In the genomic region with DNA sequence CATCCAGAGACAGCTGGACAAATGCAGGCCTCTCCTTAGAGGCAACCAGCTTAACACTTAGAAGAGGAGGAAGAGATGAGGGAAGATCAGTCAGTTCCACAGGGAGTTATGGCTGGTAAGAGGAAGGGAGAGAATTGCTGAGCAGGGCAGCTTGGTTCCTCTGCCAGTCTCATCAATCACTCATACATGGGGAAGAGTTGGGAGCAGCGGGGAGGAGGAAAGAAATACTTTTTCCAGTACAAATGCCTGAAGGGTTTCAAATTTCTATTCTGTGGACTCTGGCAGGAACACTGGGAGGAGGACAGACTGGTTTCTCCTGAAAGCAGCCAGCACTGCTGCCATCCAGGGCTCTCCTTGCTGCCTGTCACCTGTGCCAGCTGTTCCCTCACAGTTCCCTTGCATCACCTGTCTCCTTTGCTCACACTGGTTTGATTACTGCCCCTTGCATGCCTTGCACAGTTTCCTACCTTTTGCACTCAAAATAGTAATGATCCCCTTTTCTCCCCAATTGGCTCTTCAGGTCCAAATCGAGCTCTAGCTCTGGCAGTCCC, we compare ENCODE assay signal across 11 cellular contexts. TPM values are rescaled to one million over a fixed set of nuclear protein-coding genes. Genes with fewer than 3 reads are reported as not detected.
A peak's percentile ranks its signal among the peaks of the same experiment; 100 is the strongest.
DNase-seq lines count a peak whose midpoint lies in the region; ATAC-seq, FAIRE-seq and TF ChIP-seq lines count a peak whose summit lies in the region.
"Had no signal": no experiment of that assay in that cellular context is flagged by ENCODE, and none has a peak within 500 bp of the region (broad histone marks: within the 10 kb centered on the region; RNA-seq: fewer than 3 reads in every experiment).

No MANE protein-coding gene starts in this region.

- no peak for TF ChIP-seq EP300 in HepG2 (IDR thresholded peaks at IDR 0.05; ENCODE audit: low read depth in 2 of 2, low read length in 2 of 2)
- TF ChIP-seq EP300 in HepG2 (CRISPR knock-in tag; IDR thresholded peaks at IDR 0.05; ENCODE audit: borderline replicate concordance), result no peak

- peaks cover 40% of the 10 kb centered on the region for H3K4me1 Mint-ChIP-seq in osteocyte (ENCODE audit: unreplicated experiment)
- H3K4me1 Mint-ChIP-seq: activated CD4-positive, alpha-beta memory T cell treated with anti-CD3 and anti-CD28 coated beads, Interleukin-2, amount 10 ng/mL, durations not matched to agents 7 days and 5 days; activated naive CD8-positive, alpha-beta T cell treated with anti-CD3 and anti-CD28 coated beads, Interleukin-2, amount 10 ng/mL, durations not matched to agents 7 days and 5 days had no signal

- in situ Hi-C loops in mammary epithelial cell (cut with MboI; ENCODE audit: low sequenced_read_pairs in 2 of 2), result no loop called here
- in situ Hi-C loops in HepG2 (cut with HindIII; ENCODE audit: extremely low pct_ligation_motif_present, low pct_unique_long_range_greater_than_20kb), result no loop called here

- H3K27ac Mint-ChIP-seq in osteocyte (ENCODE audit: unreplicated experiment), result peak overlapping the region; percentile 84
- H3K27ac Mint-ChIP-seq: activated CD4-positive, alpha-beta memory T cell treated with anti-CD3 and anti-CD28 coated beads, Interleukin-2, amount 10 ng/mL, durations not matched to agents 7 days and 5 days; activated naive CD8-positive, alpha-beta T cell treated with anti-CD3 and anti-CD28 coated beads, Interleukin-2, amount 10 ng/mL, durations not matched to agents 7 days and 5 days had no signal

- no peak overlapping the region for H3K4me3 ChIP-seq in mammary epithelial cell (replicated peaks in 1 of 3; ENCODE audit: insufficient read depth in 1 of 3, low read depth in 2 of 3, low read length in 3 of 3)
- no peak overlapping the region for H3K4me3 ChIP-seq in HepG2 (replicated peaks in 1 of 3; ENCODE audit: insufficient read depth in 1 of 3, low read depth in 2 of 3, low read length in 3 of 3)
- H3K4me3 ChIP-seq: esophagus squamous epithelium had no signal

- DNase-seq in DMS79 treated with DMSO at 0.1 percent for 48 hours (lab: John Stamatoyannopoulos, UW), result peak; percentile 23
- DNase-seq in NCI-H345 (lab: John Stamatoyannopoulos, UW), result peak; percentile 52
- no peak for DNase-seq in mammary epithelial cell
- DNase-seq in osteocyte (ENCODE audit: extremely low spot score, unreplicated experiment), result no peak
- no peak for DNase-seq in HepG2 (ENCODE audit: low spot score)
- DNase-seq in glomerular visceral epithelial cell (ENCODE audit: extremely low spot score), result no peak
- DNase-seq in stimulated activated CD4-positive, alpha-beta T cell treated with anti-CD3 and anti-CD28 coated beads, Interleukin-15, amount 100 ng/mL, for 24 hours, result no peak
- DNase-seq: activated CD4-positive, alpha-beta memory T cell treated with anti-CD3 and anti-CD28 coated beads, Interleukin-2, amount 10 ng/mL, durations not matched to agents 7 days and 5 days; activated naive CD8-positive, alpha-beta T cell treated with anti-CD3 and anti-CD28 coated beads, Interleukin-2, amount 10 ng/mL, durations not matched to agents 7 days and 5 days; esophagus squamous epithelium had no signal

- no peaks in the 10 kb centered on the region for H3K9me3 ChIP-seq in mammary epithelial cell (replicated peaks; ENCODE audit: insufficient read depth, low read length)
- H3K9me3 ChIP-seq in HepG2 (ENCODE audit: low read length), result no peaks in the 10 kb centered on the region
- H3K9me3 ChIP-seq: esophagus squamous epithelium had no signal

- no peak for FAIRE-seq in HepG2 (lab: Jason Lieb, UNC)

- no peaks in the 10 kb centered on the region for H3K27me3 ChIP-seq in mammary epithelial cell (ENCODE audit: insufficient read depth, low read length)
- no peaks in the 10 kb centered on the region for H3K27me3 ChIP-seq in HepG2 (ENCODE audit: control insufficient read depth in 1 of 2, insufficient read depth in 2 of 2, low read length in 2 of 2)
- H3K27me3 ChIP-seq: esophagus squamous epithelium had no signal

- H3K79me2 ChIP-seq in mammary epithelial cell (ENCODE audit: insufficient read depth, low read length) (no peaks in the 10 kb centered on the region), HepG2 (ENCODE audit: insufficient read depth, low read length) (no peaks in the 10 kb centered on the region)

- H3K4me1 ChIP-seq in mammary epithelial cell (ENCODE audit: insufficient read depth, low read length) (peaks cover 8% of the 10 kb centered on the region), HepG2 (ENCODE audit: insufficient read depth, low read length) (no peaks in the 10 kb centered on the region)

- H2AFZ ChIP-seq in mammary epithelial cell (ENCODE audit: low read depth, low read length), result peak overlapping the region; percentile 13
- H2AFZ ChIP-seq in HepG2 (ENCODE audit: low read length), result no peak overlapping the region

- TF ChIP-seq POLR2A in HepG2 (IDR thresholded peaks at IDR 0.05; ENCODE audit: insufficient read depth in 1 of 2, low read depth in 2 of 2, low read length in 2 of 2), result no peak

- CTCF ChIA-PET in mammary epithelial cell (lab: Charles Lee; ENCODE audit: low non-redundant PET) (no interaction called here), HepG2 (lab: Yijun Ruan, JAX; ENCODE audit: low intra/inter-chr PET ratio, low total read pairs) (no interaction called here)

- H3K27me3 Mint-ChIP-seq in osteocyte (ENCODE audit: unreplicated experiment), result no peaks in the 10 kb centered on the region
- H3K27me3 Mint-ChIP-seq: activated CD4-positive, alpha-beta memory T cell treated with anti-CD3 and anti-CD28 coated beads, Interleukin-2, amount 10 ng/mL, durations not matched to agents 7 days and 5 days had no signal

- H3K4me3 Mint-ChIP-seq in osteocyte (ENCODE audit: unreplicated experiment), result no peak overlapping the region
- H3K4me3 Mint-ChIP-seq: activated CD4-positive, alpha-beta memory T cell treated with anti-CD3 and anti-CD28 coated beads, Interleukin-2, amount 10 ng/mL, durations not matched to agents 7 days and 5 days; activated naive CD8-positive, alpha-beta T cell treated with anti-CD3 and anti-CD28 coated beads, Interleukin-2, amount 10 ng/mL, durations not matched to agents 7 days and 5 days had no signal

- H3K4me2 ChIP-seq in mammary epithelial cell (ENCODE audit: insufficient read depth, low read depth, low read length) (no peak overlapping the region), HepG2 (ENCODE audit: low read depth, low read length) (no peak overlapping the region)

- ATAC-seq in HepG2, result no peak
- ATAC-seq in HG03378 (IDR thresholded peaks at IDR 0.05; ENCODE audit: unreplicated experiment), result no peak

- no peaks in the 10 kb centered on the region for H3K36me3 Mint-ChIP-seq in osteocyte (ENCODE audit: unreplicated experiment)
- H3K36me3 Mint-ChIP-seq: activated naive CD8-positive, alpha-beta T cell treated with anti-CD3 and anti-CD28 coated beads, Interleukin-2, amount 10 ng/mL, durations not matched to agents 7 days and 5 days had no signal

- no peak for TF ChIP-seq RAD21 in HepG2 (CRISPR knock-in tag; IDR thresholded peaks at IDR 0.05)

- H3K9me3 Mint-ChIP-seq in osteocyte (ENCODE audit: unreplicated experiment), result peaks cover 5% of the 10 kb centered on the region
- H3K9me3 Mint-ChIP-seq: activated CD4-positive, alpha-beta memory T cell treated with anti-CD3 and anti-CD28 coated beads, Interleukin-2, amount 10 ng/mL, durations not matched to agents 7 days and 5 days; activated naive CD8-positive, alpha-beta T cell treated with anti-CD3 and anti-CD28 coated beads, Interleukin-2, amount 10 ng/mL, durations not matched to agents 7 days and 5 days had no signal

- H4K20me1 ChIP-seq in mammary epithelial cell (ENCODE audit: insufficient read depth, low read length), result no peaks in the 10 kb centered on the region
- no peaks in the 10 kb centered on the region for H4K20me1 ChIP-seq in HepG2 (ENCODE audit: insufficient read depth, low read length)

- intact Hi-C loops in mammary epithelial cell (cut with micrococcal nuclease) (loop anchor here (1.0 kb wide), 1 partner anchor 13 kb away; no protein-coding TSS in a partner anchor), HepG2 (cut with micrococcal nuclease; ENCODE audit: unreplicated experiment) (no loop called here)

- POLR2A ChIA-PET in HepG2 (lab: Yijun Ruan, JAX), result no interaction called here

- H3K27ac ChIP-seq in mammary epithelial cell (ENCODE audit: insufficient read depth, low read depth, low read length), result no peak overlapping the region
- no peak overlapping the region for H3K27ac ChIP-seq in HepG2 (ENCODE audit: extremely low read length, insufficient read depth, low read length)

- dilution Hi-C loops in mammary epithelial cell (cut with HindIII; ENCODE audit: low sequenced_read_pairs), result no loop called here

- no peak for TF ChIP-seq CTCF in mammary epithelial cell (conservative IDR thresholded peaks at IDR 0.05 in 1 of 2, IDR thresholded peaks at IDR 0.05 in 1 of 2; ENCODE audit: extremely low read depth in 1 of 2, insufficient read depth in 1 of 2, low read depth in 1 of 2, low read length in 2 of 2)
- TF ChIP-seq CTCF in osteocyte (IDR thresholded peaks at IDR 0.05), result no peak
- no peak for TF ChIP-seq CTCF in HepG2 (CRISPR knock-in tag; IDR thresholded peaks at IDR 0.05)

- H3K36me3 ChIP-seq in mammary epithelial cell (ENCODE audit: insufficient read depth, low read length) (no peaks in the 10 kb centered on the region), HepG2 (replicated peaks in 1 of 2; ENCODE audit: control insufficient read depth in 1 of 2, insufficient read depth in 2 of 2, low read length in 2 of 2) (no peaks in the 10 kb centered on the region)
- H3K36me3 ChIP-seq: esophagus squamous epithelium had no signal

- 0% methylated on average over 1 of the region's 2 CpGs for WGBS in mammary epithelial cell (ENCODE audit: low coverage, missing lambda C conversion rate)
- 44% methylated on average over 2 of the region's 2 CpGs for WGBS in HepG2 (ENCODE audit: low lambda C conversion rate)

- BruUV-seq in mammary epithelial cell (replicated peaks; lab: Mats Ljungman, UMichigan), result no TSS peak
- no TSS peak for BruUV-seq in HepG2 (replicated peaks; lab: Mats Ljungman, UMichigan)

- H3K9ac ChIP-seq in mammary epithelial cell (ENCODE audit: insufficient read depth, low read length) (no peak overlapping the region), HepG2 (ENCODE audit: insufficient read depth, low read depth, low read length) (no peak overlapping the region)

RNA-seq across cellular contexts. Expression of a gene that starts 59.5 kb away (rescaled TPM):
- 10 to 100 TPM; 28.0 to 63.8 TPM for total RNA-seq in mammary epithelial cell
- polyA plus RNA-seq in mammary epithelial cell, result 10.7 TPM
- 12.3 TPM for polyA minus RNA-seq in mammary epithelial cell
- total RNA-seq in osteocyte, result 79.2 and 88.9 TPM in 2 replicates
- total RNA-seq in HepG2 (2016; rRNA removed; fragmentation: Illumina TruSeq; extraction: Trizol), result 19.8 and 27.2 TPM in 2 replicates
- total RNA-seq in HepG2 (2016; cell fraction: cytosol; rRNA removed; fragmentation: Illumina TruSeq; extraction: Trizol; ENCODE audit: low read depth), result 5.6 and 7.3 TPM in 2 replicates
- 18.8 and 21.0 TPM in 2 replicates for total RNA-seq in HepG2 (2016; cell fraction: insoluble cytoplasmic fraction; rRNA removed; fragmentation: Illumina TruSeq; extraction: Trizol)
- 22.0 and 23.6 TPM in 2 replicates for total RNA-seq in HepG2 (2016; cell fraction: membrane; rRNA removed; fragmentation: Illumina TruSeq; extraction: Trizol)
- 38.9 and 41.1 TPM in 2 replicates for total RNA-seq in HepG2 (2016; cell fraction: nucleus; rRNA removed; fragmentation: Illumina TruSeq; extraction: Trizol)
- polyA plus RNA-seq in HepG2 (2011; rRNA removed), result 15.4 and 16.0 TPM in 2 replicates
- 5.6 and 9.7 TPM in 2 replicates for polyA plus RNA-seq in HepG2 (2011; cell fraction: cytosol; rRNA removed)
- 3.3 and 5.9 TPM in 2 replicates for polyA plus RNA-seq in HepG2 (2011; cell fraction: nucleus; rRNA removed)
- 88.6 and 121 TPM in 2 replicates for polyA plus RNA-seq in HepG2 (2012)
- polyA plus RNA-seq in HepG2 (2016; cell fraction: cytosol; fragmentation: Illumina TruSeq; extraction: Trizol; ENCODE audit: low read depth), result 16.7 and 17.1 TPM in 2 replicates
- polyA plus RNA-seq in HepG2 (2016; cell fraction: insoluble cytoplasmic fraction; fragmentation: Illumina TruSeq; extraction: Trizol; ENCODE audit: low read depth), result 56.1 and 64.1 TPM in 2 replicates
- 31.4 and 36.4 TPM in 2 replicates for polyA plus RNA-seq in HepG2 (2016; cell fraction: membrane; fragmentation: Illumina TruSeq; extraction: Trizol; ENCODE audit: low read depth)
- 142 and 152 TPM in 2 replicates for polyA plus RNA-seq in HepG2 (2016; cell fraction: nucleus; fragmentation: Illumina TruSeq; extraction: Trizol; ENCODE audit: insufficient read depth, low read depth)
- polyA minus RNA-seq in HepG2 (2011; rRNA and poly(A)+ RNA removed; ENCODE audit: low replicate concordance), result 2.3 TPM in 2 replicates
- polyA minus RNA-seq in HepG2 (2011; cell fraction: cytosol; rRNA and poly(A)+ RNA removed), result 9.8 and 11.8 TPM in 2 replicates
- 6.7 and 10.9 TPM in 2 replicates for polyA minus RNA-seq in HepG2 (2011; cell fraction: nucleus; rRNA and poly(A)+ RNA removed)

Comparison
In these comparisons a context has a peak if more than half of its experiments do, and no peak if none do; other contexts are left out.
1. DNase-seq: peak in DMS79 treated with DMSO at 0.1 percent for 48 hours (single experiment) and NCI-H345 (single experiment); none in mammary epithelial cell (single experiment), osteocyte (single experiment), HepG2 (single experiment), glomerular visceral epithelial cell (single experiment) and stimulated activated CD4-positive, alpha-beta T cell treated with anti-CD3 and anti-CD28 coated beads, Interleukin-15, amount 100 ng/mL, for 24 hours (single experiment).